In the genomic region with DNA sequence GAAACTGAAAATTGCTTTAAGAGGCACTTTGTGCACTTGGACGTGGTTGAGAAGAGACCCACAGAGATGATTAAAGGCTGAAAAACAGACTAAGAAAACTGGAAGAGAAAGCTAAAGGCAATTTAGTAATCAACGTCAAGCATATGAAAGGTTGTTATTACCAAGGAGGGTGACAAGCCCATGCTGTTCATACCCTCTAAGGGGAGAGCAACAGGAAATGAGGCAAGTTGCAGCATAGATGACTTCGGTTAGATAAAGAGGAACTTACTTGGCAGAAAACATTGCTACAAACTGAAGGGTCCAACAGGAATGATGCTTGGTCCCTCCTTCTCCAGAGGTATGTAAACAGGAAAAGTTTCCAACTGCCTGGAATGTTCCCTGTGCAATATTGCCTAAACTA, we compare ENCODE assay signal across 9 cellular contexts.
DNase-seq lines count a peak whose midpoint lies in the region; ATAC-seq, FAIRE-seq and TF ChIP-seq lines count a peak whose summit lies in the region.
"Had no signal": no experiment of that assay in that cellular context is flagged by ENCODE, and none has a peak within 500 bp of the region (broad histone marks: within the 10 kb centered on the region; RNA-seq: fewer than 3 reads in every experiment).

No MANE protein-coding gene starts in this region.

- peak in 1 of 2 experiments; percentile 1; a peak in 2 of 4 replicates for TF ChIP-seq RAD21 in K562 (CRISPR knock-in tag; conservative IDR thresholded peaks at IDR 0.05 in 1 of 2, IDR thresholded peaks at IDR 0.05 in 1 of 2)

- H3K27ac Mint-ChIP-seq in activated CD4-positive, alpha-beta T cell treated with anti-CD3 and anti-CD28 coated beads, Interleukin-2, amount 10 ng/mL, durations not matched to agents 7 days and 5 days, result peak overlapping the region; percentile 89
- H3K27ac Mint-ChIP-seq in stimulated activated effector memory CD8-positive, alpha-beta T cell treated with anti-CD3 and anti-CD28 coated beads, Interleukin-12 subunit alpha, Interleukin-12 subunit beta, amount 100 ng/mL, for 72 hours, result peak overlapping the region; percentile 81

- TF ChIP-seq POLR2A in K562 (conservative IDR thresholded peaks at IDR 0.05) (no peak), GM12891 (IDR thresholded peaks at IDR 0.05; ENCODE audit: low read depth, low read length) (no peak)

- H3K4me2 ChIP-seq in K562 (ENCODE audit: insufficient read depth, low read length), result no peak overlapping the region

- no peaks in the 10 kb centered on the region for H3K9me1 ChIP-seq in K562 (ENCODE audit: control insufficient read depth, insufficient read depth, low read length)

- FAIRE-seq in K562 (lab: Jason Lieb, UNC) (no peak), GM12891 (lab: Jason Lieb, UNC) (no peak)

- no peak overlapping the region for H2AFZ ChIP-seq in K562 (ENCODE audit: low read depth, low read length)

- no peaks in the 10 kb centered on the region for H4K20me1 ChIP-seq in K562 (replicated peaks; ENCODE audit: control insufficient read depth, insufficient read depth, low read length)

- peaks cover 31% of the 10 kb centered on the region for H3K9me3 Mint-ChIP-seq in activated CD4-positive, alpha-beta T cell treated with anti-CD3 and anti-CD28 coated beads, Interleukin-2, amount 10 ng/mL, durations not matched to agents 7 days and 5 days
- peaks cover 5% of the 10 kb centered on the region for H3K9me3 Mint-ChIP-seq in stimulated activated effector memory CD8-positive, alpha-beta T cell treated with anti-CD3 and anti-CD28 coated beads, Interleukin-12 subunit alpha, Interleukin-12 subunit beta, amount 100 ng/mL, for 72 hours

- no peaks in the 10 kb centered on the region for H3K9me3 ChIP-seq in K562 (replicated peaks; ENCODE audit: control insufficient read depth, insufficient read depth, low read depth, low read length)

- H3K9ac ChIP-seq in K562 (ENCODE audit: insufficient read depth in 1 of 2, low read depth in 2 of 2, low read length in 2 of 2), result no peak overlapping the region

- H3K36me3 ChIP-seq in K562 (ENCODE audit: control insufficient read depth, insufficient read depth, low read length), result no peaks in the 10 kb centered on the region

- peak; percentile 60 for DNase-seq in activated CD4-positive, alpha-beta T cell treated with anti-CD3 and anti-CD28 coated beads, Interleukin-2, amount 10 ng/mL, durations not matched to agents 7 days and 5 days
- no peak for DNase-seq in activated CD4-positive, alpha-beta T cell treated with anti-CD3 and anti-CD28 coated beads, Interleukin-2, amount 50 U/mL, for 1 hour
- peak; percentile 25 for DNase-seq in NAMALWA (ENCODE audit: low spot score)
- DNase-seq in K562 (ENCODE audit: extremely low read depth in 1 of 4, low spot score in 3 of 4), result no peak
- peak in 1 of 2 donors; percentile 62 for DNase-seq in stimulated activated effector memory CD8-positive, alpha-beta T cell treated with anti-CD3 and anti-CD28 coated beads, Interleukin-12 subunit alpha, Interleukin-12 subunit beta, amount 100 ng/mL, for 72 hours (ENCODE audit: low spot score in 2 of 2)
- DNase-seq in GM12891 (ENCODE audit: insufficient read length, low spot score), result no peak
- DNase-seq in GM13976 (ENCODE audit: low spot score), result no peak
- DNase-seq in NCI-H1048 (lab: John Stamatoyannopoulos, UW), result no peak

- H3K36me3 Mint-ChIP-seq in activated CD4-positive, alpha-beta T cell treated with anti-CD3 and anti-CD28 coated beads, Interleukin-2, amount 10 ng/mL, durations not matched to agents 7 days and 5 days (ENCODE audit: low read depth), result peaks cover 28% of the 10 kb centered on the region
- no peaks in the 10 kb centered on the region for H3K36me3 Mint-ChIP-seq in stimulated activated effector memory CD8-positive, alpha-beta T cell treated with anti-CD3 and anti-CD28 coated beads, Interleukin-12 subunit alpha, Interleukin-12 subunit beta, amount 100 ng/mL, for 72 hours

- ATAC-seq in K562, result no peak
- peak; percentile 96 for ATAC-seq in stimulated activated effector memory CD8-positive, alpha-beta T cell treated with anti-CD3 and anti-CD28 coated beads, Interleukin-12 subunit alpha, Interleukin-12 subunit beta, amount 100 ng/mL, for 72 hours
- ATAC-seq: HCT116 had no signal

- H3K27ac ChIP-seq in K562 (ENCODE audit: extremely low read depth, low read depth, low read length), result no peak overlapping the region

- H3K27me3 ChIP-seq in K562 (ENCODE audit: control insufficient read depth in 2 of 2, insufficient read depth in 2 of 2, low read length in 2 of 2), result no peaks in the 10 kb centered on the region

- intact Hi-C loops in K562 (cut with micrococcal nuclease), result no loop called here

- TF ChIP-seq CTCF in K562 (IDR thresholded peaks at IDR 0.05 in 2 of 3, conservative IDR thresholded peaks at IDR 0.05 in 1 of 3; ENCODE audit: insufficient read depth in 2 of 3, low read depth in 1 of 3, low read length in 3 of 3), result no peak
- no peak for TF ChIP-seq CTCF in GM13976 (IDR thresholded peaks at IDR 0.05; ENCODE audit: borderline replicate concordance, control extremely low read depth, extremely low read depth, insufficient read depth, missing control alignments)

- 4% methylated on average over 3 of the region's 3 CpGs for WGBS in K562 (ENCODE audit: insufficient coverage, low coverage, missing lambda C conversion rate)

- H3K27me3 Mint-ChIP-seq in activated CD4-positive, alpha-beta T cell treated with anti-CD3 and anti-CD28 coated beads, Interleukin-2, amount 10 ng/mL, durations not matched to agents 7 days and 5 days, result peaks cover 2% of the 10 kb centered on the region

- H3K4me1 ChIP-seq in K562 (replicated peaks in 1 of 2; ENCODE audit: control insufficient read depth in 2 of 2, insufficient read depth in 2 of 2, low read length in 2 of 2), result no peaks in the 10 kb centered on the region; a peak in 1 of 5 replicates

- no peak overlapping the region for H3K4me3 ChIP-seq in K562

- peak overlapping the region; percentile 50 for H3K4me3 Mint-ChIP-seq in activated CD4-positive, alpha-beta T cell treated with anti-CD3 and anti-CD28 coated beads, Interleukin-2, amount 10 ng/mL, durations not matched to agents 7 days and 5 days
- H3K4me3 Mint-ChIP-seq in stimulated activated effector memory CD8-positive, alpha-beta T cell treated with anti-CD3 and anti-CD28 coated beads, Interleukin-12 subunit alpha, Interleukin-12 subunit beta, amount 100 ng/mL, for 72 hours, result peak overlapping the region; percentile 34

- POLR2A ChIA-PET in activated CD4-positive, alpha-beta T cell treated with anti-CD3 and anti-CD28 coated beads, Interleukin-2, amount 10 ng/mL, durations not matched to agents 7 days and 5 days (lab: Charles Lee), result interaction anchor here (0.5 to 1.5 kb wide), 8 partner anchors 16 to 110 kb away, joined by 3 to 11 read pairs (median 5); partner anchors contain the start of gene DUSP6
- POLR2A ChIA-PET in K562 (lab: Yijun Ruan, JAX), result no interaction called here

- in situ Hi-C loops in K562 (cut with MboI), result no loop called here
- in situ Hi-C loops in GM13976 (cut with MboI; ENCODE audit: low sequenced_read_pairs, unreplicated experiment), result no loop called here

- H3K4me1 Mint-ChIP-seq in activated CD4-positive, alpha-beta T cell treated with anti-CD3 and anti-CD28 coated beads, Interleukin-2, amount 10 ng/mL, durations not matched to agents 7 days and 5 days, result peaks cover 62% of the 10 kb centered on the region
- H3K4me1 Mint-ChIP-seq in stimulated activated effector memory CD8-positive, alpha-beta T cell treated with anti-CD3 and anti-CD28 coated beads, Interleukin-12 subunit alpha, Interleukin-12 subunit beta, amount 100 ng/mL, for 72 hours, result peaks cover 36% of the 10 kb centered on the region

- no peak for TF ChIP-seq EP300 in K562 (IDR thresholded peaks at IDR 0.05; ENCODE audit: low read length)

- no peaks in the 10 kb centered on the region for H3K79me2 ChIP-seq in K562 (ENCODE audit: control insufficient read depth, insufficient read depth, low read length)

- CTCF ChIA-PET in activated CD4-positive, alpha-beta T cell treated with anti-CD3 and anti-CD28 coated beads, Interleukin-2, amount 10 ng/mL, durations not matched to agents 7 days and 5 days (lab: Charles Lee), result interaction anchor here (0.7 to 4.9 kb wide), 16 partner anchors 9 to 109 kb away, joined by 3 to 24 read pairs (median 4); no protein-coding TSS in a partner anchor
- CTCF ChIA-PET in K562 (lab: Yijun Ruan, JAX; ENCODE audit: low intra/inter-chr PET ratio), result interaction anchor here (0.7 kb wide), 1 partner anchor 202 kb away, joined by 3 read pairs; no protein-coding TSS in a partner anchor

- BruUV-seq in K562 (replicated peaks; lab: Mats Ljungman, UMichigan), result no TSS peak

TF ChIP-seq in K562, 482 proteins besides CTCF, POLR2A, EP300 and RAD21 (continues in another document):
- peak; percentile 67 for TF ChIP-seq ETV1 (tag; conservative IDR thresholded peaks at IDR 0.05; ENCODE audit: low read depth)
- TF ChIP-seq CXXC5 (CRISPR knock-in tag; IDR thresholded peaks at IDR 0.05), result peak; percentile 11
- TF ChIP-seq PHB2 (IDR thresholded peaks at IDR 0.05; ENCODE audit: low read depth), result no peak
- TF ChIP-seq ZNF384 (IDR thresholded peaks at IDR 0.05; ENCODE audit: low read depth, low read length), result no peak
- peak; percentile 70 for TF ChIP-seq GABPA (tag; conservative IDR thresholded peaks at IDR 0.05; ENCODE audit: low read depth)
- no peak for TF ChIP-seq STAG1 (CRISPR knock-in tag; IDR thresholded peaks at IDR 0.05; ENCODE audit: borderline replicate concordance)
- TF ChIP-seq MAFF (IDR thresholded peaks at IDR 0.05; ENCODE audit: low read length), result no peak

TF ChIP-seq in GM12891, 5 proteins besides CTCF, POLR2A, EP300 and RAD21:
- no peak for TF ChIP-seq POU2F2 (IDR thresholded peaks at IDR 0.05; ENCODE audit: low read depth, low read length)
- TF ChIP-seq PAX5 (IDR thresholded peaks at IDR 0.05; ENCODE audit: insufficient read depth, low read length, severe bottlenecking), result no peak
- no peak for TF ChIP-seq TAF1 (IDR thresholded peaks at IDR 0.05; ENCODE audit: low read depth, low read length)
- TF ChIP-seq POLR2AphosphoS5 (IDR thresholded peaks at IDR 0.05; ENCODE audit: low read depth, low read length), result no peak
- TF ChIP-seq SPI1 (IDR thresholded peaks at IDR 0.05; ENCODE audit: low read depth, low read length), result no peak

Comparison
In these comparisons a context has a peak if more than half of its experiments do, and no peak if none do; other contexts are left out.
1. DNase-seq: peak in activated CD4-positive, alpha-beta T cell treated with anti-CD3 and anti-CD28 coated beads, Interleukin-2, amount 10 ng/mL, durations not matched to agents 7 days and 5 days (single experiment) and NAMALWA (single experiment); none in activated CD4-positive, alpha-beta T cell treated with anti-CD3 and anti-CD28 coated beads, Interleukin-2, amount 50 U/mL, for 1 hour (single experiment), K562 (0 of 4), GM12891 (single experiment), GM13976 (single experiment) and NCI-H1048 (single experiment).